In genomic region chr5:125433457-125433856, GRCh38 we compare ENCODE assay signal across 23 cellular contexts.
A peak's percentile ranks its signal among the peaks of the same experiment; 100 is the strongest.
DNase-seq lines count a peak whose midpoint lies in the region; ATAC-seq and TF ChIP-seq lines count a peak whose summit lies in the region.
"Had no signal": no experiment of that assay in that cellular context is flagged by ENCODE, and none has a peak within 500 bp of the region (broad histone marks: within the 10 kb centered on the region; RNA-seq: fewer than 3 reads in every experiment).

No MANE protein-coding gene starts in this region.

- H3K4me2 ChIP-seq in GM23338 (no peak overlapping the region), PC-9 (no peak overlapping the region), neural progenitor cell (no peak overlapping the region)
- H3K4me2 ChIP-seq: A549; BLaER1 treated with 17β-estradiol and CSF1 and Interleukin-3, amounts not matched to agents 10 nM and 100 nM had no signal

- BruUV-seq in PC-9 (replicated peaks; lab: Mats Ljungman, UMichigan): no TSS peak

- POLR2A ChIA-PET in PC-9 (lab: Charles Lee; ENCODE audit: unreplicated experiment): no interaction called here
- POLR2A ChIA-PET in activated CD4-positive, alpha-beta T cell treated with anti-CD3 and anti-CD28 coated beads, Interleukin-2, amount 10 ng/mL, durations not matched to agents 7 days and 5 days (lab: Charles Lee): no interaction called here

- no peak overlapping the region for H3K4me3 ChIP-seq in GM23338
- H3K4me3 ChIP-seq in PC-9: no peak overlapping the region
- H3K4me3 ChIP-seq in endodermal cell (ENCODE audit: low read length): peak overlapping the region; percentile 1
- H3K4me3 ChIP-seq in neural progenitor cell: no peak overlapping the region
- H3K4me3 ChIP-seq: A549; BLaER1 treated with 17β-estradiol and CSF1 and Interleukin-3, amounts not matched to agents 10 nM and 100 nM had no signal

- H2AFZ ChIP-seq in GM23338: peak overlapping the region; percentile 33; the same call in 1 of the 2 replicates
- H2AFZ ChIP-seq in PC-9: 0 out of 2 replicates have a peak overlapping the region, but pooled peaks have one; percentile 33
- no peak overlapping the region for H2AFZ ChIP-seq in neural progenitor cell (replicated peaks)

- H4K20me1 ChIP-seq in GM23338 (replicated peaks; ENCODE audit: insufficient read depth) (no peaks in the 10 kb centered on the region), PC-9 (ENCODE audit: insufficient read depth) (no peaks in the 10 kb centered on the region), neural progenitor cell (ENCODE audit: low read depth) (no peaks in the 10 kb centered on the region)
- H4K20me1 ChIP-seq: BLaER1 treated with 17β-estradiol and CSF1 and Interleukin-3, amounts not matched to agents 10 nM and 100 nM had no signal

- no peaks in the 10 kb centered on the region for H3K36me3 Mint-ChIP-seq in GM23338 (ENCODE audit: low read depth)
- H3K36me3 Mint-ChIP-seq in endodermal cell (ENCODE audit: low read depth): no peaks in the 10 kb centered on the region
- H3K36me3 Mint-ChIP-seq in neural progenitor cell: peaks cover 3% of the 10 kb centered on the region
- H3K36me3 Mint-ChIP-seq in activated CD4-positive, alpha-beta T cell treated with anti-CD3 and anti-CD28 coated beads, Interleukin-2, amount 10 ng/mL, durations not matched to agents 7 days and 5 days (ENCODE audit: low read depth): no peaks in the 10 kb centered on the region
- H3K36me3 Mint-ChIP-seq: CD14-positive monocyte had no signal

- intact Hi-C loops in PC-9 (cut with micrococcal nuclease; ENCODE audit: unreplicated experiment): no loop called here

- no peaks in the 10 kb centered on the region; the same call in 2 of the 3 replicates for H3K9me3 Mint-ChIP-seq in GM23338
- peaks cover 8% of the 10 kb centered on the region for H3K9me3 Mint-ChIP-seq in endodermal cell
- H3K9me3 Mint-ChIP-seq in neural progenitor cell: peaks cover 28% of the 10 kb centered on the region
- H3K9me3 Mint-ChIP-seq in activated CD4-positive, alpha-beta T cell treated with anti-CD3 and anti-CD28 coated beads, Interleukin-2, amount 10 ng/mL, durations not matched to agents 7 days and 5 days: peaks cover 9% of the 10 kb centered on the region

- H3K4me1 ChIP-seq in GM23338 (ENCODE audit: insufficient read depth) (no peaks in the 10 kb centered on the region), PC-9 (replicated peaks; ENCODE audit: insufficient read depth) (no peaks in the 10 kb centered on the region), endodermal cell (ENCODE audit: control insufficient read depth, insufficient read depth, low read length) (no peaks in the 10 kb centered on the region), neural progenitor cell (no peaks in the 10 kb centered on the region)
- H3K4me1 ChIP-seq: A549; BLaER1 treated with 17β-estradiol and CSF1 and Interleukin-3, amounts not matched to agents 10 nM and 100 nM had no signal

- H3K4me1 Mint-ChIP-seq in GM23338: no peaks in the 10 kb centered on the region
- H3K4me1 Mint-ChIP-seq in endodermal cell: no peaks in the 10 kb centered on the region
- no peaks in the 10 kb centered on the region for H3K4me1 Mint-ChIP-seq in neural progenitor cell
- no peaks in the 10 kb centered on the region for H3K4me1 Mint-ChIP-seq in activated CD4-positive, alpha-beta T cell treated with anti-CD3 and anti-CD28 coated beads, Interleukin-2, amount 10 ng/mL, durations not matched to agents 7 days and 5 days
- H3K4me1 Mint-ChIP-seq: CD14-positive monocyte; CD8-positive, alpha-beta memory T cell had no signal

- no peaks in the 10 kb centered on the region for H3K36me3 ChIP-seq in GM23338 (ENCODE audit: insufficient read depth)
- no peaks in the 10 kb centered on the region for H3K36me3 ChIP-seq in PC-9 (ENCODE audit: low read depth)
- H3K36me3 ChIP-seq in endodermal cell (ENCODE audit: control insufficient read depth, insufficient read depth, low read length): no peaks in the 10 kb centered on the region
- H3K36me3 ChIP-seq in neural progenitor cell: no peaks in the 10 kb centered on the region
- H3K36me3 ChIP-seq: BE2C; BLaER1 treated with 17β-estradiol and CSF1 and Interleukin-3, amounts not matched to agents 10 nM and 100 nM had no signal

- H3K79me2 ChIP-seq in GM23338 (replicated peaks; ENCODE audit: insufficient read depth) (no peaks in the 10 kb centered on the region), PC-9 (ENCODE audit: low read depth) (no peaks in the 10 kb centered on the region), neural progenitor cell (ENCODE audit: low read depth) (no peaks in the 10 kb centered on the region)

- H3F3A ChIP-seq in GM23338 (replicated peaks; ENCODE audit: low read depth) (no peaks in the 10 kb centered on the region), PC-9 (ENCODE audit: insufficient read depth, low read depth) (no peaks in the 10 kb centered on the region), neural progenitor cell (ENCODE audit: low read depth) (no peaks in the 10 kb centered on the region)

- TF ChIP-seq CTCF in GM23338 (conservative IDR thresholded peaks at IDR 0.05; ENCODE audit: low read depth in 2 of 2) (no peak), PC-9 (conservative IDR thresholded peaks at IDR 0.05) (no peak), endodermal cell (conservative IDR thresholded peaks at IDR 0.05) (no peak), neural progenitor cell (IDR thresholded peaks at IDR 0.05) (no peak)

- H3K27me3 ChIP-seq in GM23338 (ENCODE audit: insufficient read depth) (no peaks in the 10 kb centered on the region), PC-9 (ENCODE audit: insufficient read depth, low read depth) (no peaks in the 10 kb centered on the region), endodermal cell (ENCODE audit: control insufficient read depth, insufficient read depth, low read length, poor library complexity, severe bottlenecking) (no peaks in the 10 kb centered on the region), neural progenitor cell (no peaks in the 10 kb centered on the region)
- H3K27me3 ChIP-seq: BE2C; BLaER1 treated with 17β-estradiol and CSF1 and Interleukin-3, amounts not matched to agents 10 nM and 100 nM had no signal

- CTCF ChIA-PET in PC-9 (lab: Charles Lee): no interaction called here
- CTCF ChIA-PET in activated CD4-positive, alpha-beta T cell treated with anti-CD3 and anti-CD28 coated beads, Interleukin-2, amount 10 ng/mL, durations not matched to agents 7 days and 5 days (lab: Charles Lee): no interaction called here

- ATAC-seq in GM23338: no peak
- ATAC-seq in HG03342 (IDR thresholded peaks at IDR 0.05; ENCODE audit: unreplicated experiment): no peak
- ATAC-seq: A549 had no signal

- H3K27ac ChIP-seq in GM23338 (ENCODE audit: low read depth) (no peak overlapping the region), PC-9 (no peak overlapping the region), endodermal cell (ENCODE audit: low read depth, low read length) (no peak overlapping the region), neural progenitor cell (no peak overlapping the region)
- H3K27ac ChIP-seq: A549; BLaER1 treated with 17β-estradiol and CSF1 and Interleukin-3, amounts not matched to agents 10 nM and 100 nM had no signal

- H3K9me3 ChIP-seq in PC-9 (ENCODE audit: insufficient read depth, low read depth): peaks cover 4% of the 10 kb centered on the region
- peaks cover 21% of the 10 kb centered on the region for H3K9me3 ChIP-seq in endodermal cell (ENCODE audit: control insufficient read depth, low read length)
- H3K9me3 ChIP-seq in neural progenitor cell (ENCODE audit: low read depth): no peaks in the 10 kb centered on the region
- H3K9me3 ChIP-seq: BE2C had no signal

- no peak overlapping the region for H3K9ac ChIP-seq in endodermal cell (ENCODE audit: extremely low read depth, low read length, poor library complexity, severe bottlenecking)
- no peak overlapping the region for H3K9ac ChIP-seq in neural progenitor cell
- H3K9ac ChIP-seq: BLaER1 treated with 17β-estradiol and CSF1 and Interleukin-3, amounts not matched to agents 10 nM and 100 nM had no signal

- DNase-seq in GM23338 (ENCODE audit: low spot score) (no peak), PC-9 (no peak), endodermal cell (no peak), neural progenitor cell (ENCODE audit: low spot score) (no peak)
- DNase-seq in effector CD8-positive, alpha-beta T cell (lab: John Stamatoyannopoulos, UW): no peak
- DNase-seq in activated CD4-positive, alpha-beta T cell treated with anti-CD3 and anti-CD28 coated beads, Interleukin-2, amount 10 ng/mL, durations not matched to agents 7 days and 5 days: no peak
- DNase-seq: 8988T; ACHN; AML-193; BE2C; Calu3; CD4-positive, alpha-beta T cell; CD8-positive, alpha-beta memory T cell; COR-L47; DMS53; DMS79 treated with DMSO at 0.1 percent for 48 hours; GF-D8; H7; HCEC 1CT had no signal

- 68 to 83% methylated on average over 1 to 2 of the region's 2 CpGs for WGBS in endodermal cell (ENCODE audit: insufficient coverage in 1 of 2, insufficient read length in 1 of 2), 2 experiments

- H3K9me2 ChIP-seq in GM23338 (ENCODE audit: insufficient read depth) (peaks cover 18% of the 10 kb centered on the region), PC-9 (ENCODE audit: insufficient read depth) (no peaks in the 10 kb centered on the region)

- H3K27ac Mint-ChIP-seq in GM23338: no peak overlapping the region
- H3K27ac Mint-ChIP-seq in endodermal cell: no peak overlapping the region
- peak overlapping the region; percentile 74 for H3K27ac Mint-ChIP-seq in neural progenitor cell
- no peak overlapping the region for H3K27ac Mint-ChIP-seq in activated CD4-positive, alpha-beta T cell treated with anti-CD3 and anti-CD28 coated beads, Interleukin-2, amount 10 ng/mL, durations not matched to agents 7 days and 5 days
- H3K27ac Mint-ChIP-seq: CD14-positive monocyte; CD4-positive, alpha-beta T cell; CD8-positive, alpha-beta memory T cell had no signal

- H3K4me3 Mint-ChIP-seq in GM23338 (no peak overlapping the region), endodermal cell (no peak overlapping the region), neural progenitor cell (no peak overlapping the region)
- no peak overlapping the region for H3K4me3 Mint-ChIP-seq in activated CD4-positive, alpha-beta T cell treated with anti-CD3 and anti-CD28 coated beads, Interleukin-2, amount 10 ng/mL, durations not matched to agents 7 days and 5 days
- H3K4me3 Mint-ChIP-seq: CD14-positive monocyte; CD4-positive, alpha-beta T cell; CD8-positive, alpha-beta memory T cell had no signal

- no peaks in the 10 kb centered on the region for H3K27me3 Mint-ChIP-seq in GM23338 (ENCODE audit: insufficient read depth, low read depth, poor library complexity)
- no peaks in the 10 kb centered on the region for H3K27me3 Mint-ChIP-seq in endodermal cell (ENCODE audit: insufficient read depth)
- no peaks in the 10 kb centered on the region for H3K27me3 Mint-ChIP-seq in neural progenitor cell (ENCODE audit: insufficient read depth, low read depth)
- no peaks in the 10 kb centered on the region for H3K27me3 Mint-ChIP-seq in activated CD4-positive, alpha-beta T cell treated with anti-CD3 and anti-CD28 coated beads, Interleukin-2, amount 10 ng/mL, durations not matched to agents 7 days and 5 days
- H3K27me3 Mint-ChIP-seq: CD4-positive, alpha-beta T cell; CD8-positive, alpha-beta memory T cell had no signal
